In the genomic region with DNA sequence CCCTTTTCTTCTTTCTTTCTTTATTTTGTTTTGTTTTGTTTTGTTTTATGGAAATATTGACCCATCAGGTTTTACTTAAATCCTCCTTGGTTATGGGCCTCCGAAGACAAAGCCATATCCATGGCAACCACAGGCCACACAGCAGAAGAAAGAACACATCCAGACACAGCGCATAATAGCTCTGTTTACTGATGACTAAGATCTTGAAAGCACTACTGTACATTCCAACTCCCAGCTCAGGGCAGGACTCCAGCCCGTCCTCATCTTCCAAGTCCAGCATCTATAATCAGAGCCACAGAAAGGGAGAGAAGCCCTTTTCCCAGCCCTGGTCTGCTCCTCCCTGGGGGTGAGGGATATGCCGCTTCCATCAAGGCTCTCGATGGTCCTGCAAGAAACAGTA, we compare ENCODE assay signal across 1 cellular context.
TF ChIP-seq lines count a peak whose summit lies in the region.

No MANE protein-coding gene starts in this region.

TF ChIP-seq in IMR-90, 13 proteins besides CTCF, POLR2A, EP300 and RAD21 (continued from another document):
- TF ChIP-seq NFE2L2 (IDR thresholded peaks at IDR 0.05; ENCODE audit: low read depth, low read length) (no peak), MAZ (IDR thresholded peaks at IDR 0.05; ENCODE audit: borderline replicate concordance, low read depth, low read length) (peak; percentile 18; the same call in 1 of the 2 replicates), CHD1 (IDR thresholded peaks at IDR 0.05; ENCODE audit: low read depth, low read length) (no peak), FOS (IDR thresholded peaks at IDR 0.05; ENCODE audit: low read depth, low read length) (peak; percentile 88)
